Comparison of ENCODE assay signal across 2 cellular contexts in genomic region chr19:48554385-48555091, GRCh38.
A peak's percentile ranks its signal among the peaks of the same experiment; 100 is the strongest.
TF ChIP-seq lines count a peak whose summit lies in the region.

No MANE protein-coding gene starts in this region.

TF ChIP-seq in A549, 52 proteins besides CTCF, POLR2A, EP300 and RAD21 (continues in another document):
- no peak for TF ChIP-seq USF2 (IDR thresholded peaks at IDR 0.05)
- no peak for TF ChIP-seq REST (IDR thresholded peaks at IDR 0.05)
- no peak for TF ChIP-seq FOSL2 (IDR thresholded peaks at IDR 0.05)
- TF ChIP-seq FOSL2 (CRISPR knock-in tag; IDR thresholded peaks at IDR 0.05) = no peak
- TF ChIP-seq ELK1 (IDR thresholded peaks at IDR 0.05; ENCODE audit: low read depth, low read length) = no peak
- TF ChIP-seq HDAC2 (IDR thresholded peaks at IDR 0.05) = no peak
- no peak for TF ChIP-seq PHF8 (IDR thresholded peaks at IDR 0.05; ENCODE audit: borderline replicate concordance, low read depth)
- TF ChIP-seq RNF2 (IDR thresholded peaks at IDR 0.05; ENCODE audit: borderline replicate concordance, low read depth) = no peak
- no peak for TF ChIP-seq FOSB (CRISPR knock-in tag; IDR thresholded peaks at IDR 0.05)
- no peak for TF ChIP-seq EHMT2 (IDR thresholded peaks at IDR 0.05; ENCODE audit: low read depth)
- TF ChIP-seq FOXS1 (CRISPR knock-in tag; IDR thresholded peaks at IDR 0.05) = no peak
- TF ChIP-seq CBX8 (IDR thresholded peaks at IDR 0.05) = no peak
- no peak for TF ChIP-seq NR3C1 (IDR thresholded peaks at IDR 0.05)
- no peak for TF ChIP-seq NFE2L2 (conservative IDR thresholded peaks at IDR 0.05; ENCODE audit: low read length)
- peak in 1 of 2 experiments; percentile 34; a peak in 1 of 4 replicates for TF ChIP-seq CEBPB (IDR thresholded peaks at IDR 0.05)
- TF ChIP-seq ZNF302 (CRISPR knock-in tag; IDR thresholded peaks at IDR 0.05) = no peak
- TF ChIP-seq HEYL (CRISPR knock-in tag; IDR thresholded peaks at IDR 0.05) = no peak
- no peak for TF ChIP-seq NPAS2 (CRISPR knock-in tag; IDR thresholded peaks at IDR 0.05; ENCODE audit: borderline replicate concordance)
- TF ChIP-seq EHF (CRISPR knock-in tag; IDR thresholded peaks at IDR 0.05) = no peak
- TF ChIP-seq RARB (CRISPR knock-in tag; IDR thresholded peaks at IDR 0.05) = no peak
- no peak for TF ChIP-seq ATOH8 (CRISPR knock-in tag; IDR thresholded peaks at IDR 0.05; ENCODE audit: low read depth)
- no peak for TF ChIP-seq SREBF2 (IDR thresholded peaks at IDR 0.05)
- TF ChIP-seq HOXB5 (CRISPR knock-in tag; IDR thresholded peaks at IDR 0.05) = 0 out of 2 replicates have a peak, but pooled peaks have one; percentile 22
- TF ChIP-seq TFCP2L1 (CRISPR knock-in tag; IDR thresholded peaks at IDR 0.05) = no peak
- TF ChIP-seq CHD4 (IDR thresholded peaks at IDR 0.05; ENCODE audit: borderline replicate concordance) = 0 out of 2 replicates have a peak, but pooled peaks have one; percentile 55
- no peak for TF ChIP-seq RFX5 (IDR thresholded peaks at IDR 0.05)
- TF ChIP-seq BHLHE40 (IDR thresholded peaks at IDR 0.05; ENCODE audit: low read depth, low read length) = no peak
- TF ChIP-seq HOXB13 (CRISPR knock-in tag; IDR thresholded peaks at IDR 0.05; ENCODE audit: low read depth) = no peak
- no peak for TF ChIP-seq HES2 (IDR thresholded peaks at IDR 0.05)
- TF ChIP-seq MAX (IDR thresholded peaks at IDR 0.05) = no peak; the same call in 1 of the 2 replicates
- no peak for TF ChIP-seq ZSCAN20 (CRISPR knock-in tag; IDR thresholded peaks at IDR 0.05)
- TF ChIP-seq JUN (IDR thresholded peaks at IDR 0.05) = peak in 1 of 2 experiments; percentile 10; a peak in 2 of 5 replicates
- no peak for TF ChIP-seq POLR2AphosphoS2 (conservative IDR thresholded peaks at IDR 0.05; ENCODE audit: low read length)

TF ChIP-seq in K562, 482 proteins besides CTCF, POLR2A, EP300 and RAD21:
- TF ChIP-seq ZBTB7A (IDR thresholded peaks at IDR 0.05; ENCODE audit: borderline replicate concordance, control insufficient read depth, low read depth, low read length) (no peak), ZNF277 (CRISPR knock-in tag; IDR thresholded peaks at IDR 0.05; ENCODE audit: borderline replicate concordance) (no peak), TCF3 (CRISPR knock-in tag; IDR thresholded peaks at IDR 0.05) (no peak), ZNF584 (CRISPR knock-in tag; IDR thresholded peaks at IDR 0.05; ENCODE audit: low read depth) (0 out of 2 replicates have a peak, but pooled peaks have one; percentile 6), ZFP36 (IDR thresholded peaks at IDR 0.05; ENCODE audit: low read depth, low read length, partially characterized antibody) (peak; percentile 86), BCOR (IDR thresholded peaks at IDR 0.05) (peak; percentile 94), NR0B1 (IDR thresholded peaks at IDR 0.05; ENCODE audit: partially characterized antibody) (no peak), RCOR1 (IDR thresholded peaks at IDR 0.05; ENCODE audit: borderline replicate concordance in 1 of 2, low read depth in 2 of 2, low read length in 2 of 2) (peak in 1 of 2 experiments; percentile 72; a peak in 2 of 4 replicates), FOXO4 (CRISPR knock-in tag; IDR thresholded peaks at IDR 0.05) (no peak), HES1 (IDR thresholded peaks at IDR 0.05; ENCODE audit: low read depth) (no peak), HDAC2 (IDR thresholded peaks at IDR 0.05) (peak; percentile 71), ZNF384 (IDR thresholded peaks at IDR 0.05; ENCODE audit: low read depth, low read length) (0 out of 2 replicates have a peak, but pooled peaks have one; percentile 28), ZNF212 (CRISPR knock-in tag; IDR thresholded peaks at IDR 0.05) (no peak), ZNF121 (CRISPR knock-in tag; conservative IDR thresholded peaks at IDR 0.05) (0 out of 2 replicates have a peak, but pooled peaks have one; percentile 18), KDM1A (IDR thresholded peaks at IDR 0.05) (peak; percentile 61 to 72), XRCC3 (IDR thresholded peaks at IDR 0.05) (no peak), BRD9 (IDR thresholded peaks at IDR 0.05; ENCODE audit: low read depth, partially characterized antibody) (peak; percentile 47), CEBPZ (IDR thresholded peaks at IDR 0.05; ENCODE audit: borderline replicate concordance, low read depth, low read length) (no peak), GABPB2 (CRISPR knock-in tag; conservative IDR thresholded peaks at IDR 0.05) (no peak), TCFL5 (CRISPR knock-in tag; conservative IDR thresholded peaks at IDR 0.05) (no peak), DMBX1 (CRISPR knock-in tag; IDR thresholded peaks at IDR 0.05; ENCODE audit: borderline replicate concordance) (no peak), MTF1 (CRISPR knock-in tag; IDR thresholded peaks at IDR 0.05; ENCODE audit: borderline replicate concordance) (no peak), RBM25 (IDR thresholded peaks at IDR 0.05; ENCODE audit: low read depth, low read length, severe bottlenecking) (peak; percentile 92), HMG20B (CRISPR knock-in tag; IDR thresholded peaks at IDR 0.05) (no peak), JUNB (CRISPR knock-in tag; conservative IDR thresholded peaks at IDR 0.05) (no peak), ZBTB1 (CRISPR knock-in tag; IDR thresholded peaks at IDR 0.05; ENCODE audit: borderline replicate concordance, low read depth) (no peak), SMARCA5 (IDR thresholded peaks at IDR 0.05) (peak; percentile 72; the same call in 1 of the 2 replicates), BDP1 (IDR thresholded peaks at IDR 0.05; ENCODE audit: insufficient read depth, insufficient read length) (no peak)
